In the genomic region with DNA sequence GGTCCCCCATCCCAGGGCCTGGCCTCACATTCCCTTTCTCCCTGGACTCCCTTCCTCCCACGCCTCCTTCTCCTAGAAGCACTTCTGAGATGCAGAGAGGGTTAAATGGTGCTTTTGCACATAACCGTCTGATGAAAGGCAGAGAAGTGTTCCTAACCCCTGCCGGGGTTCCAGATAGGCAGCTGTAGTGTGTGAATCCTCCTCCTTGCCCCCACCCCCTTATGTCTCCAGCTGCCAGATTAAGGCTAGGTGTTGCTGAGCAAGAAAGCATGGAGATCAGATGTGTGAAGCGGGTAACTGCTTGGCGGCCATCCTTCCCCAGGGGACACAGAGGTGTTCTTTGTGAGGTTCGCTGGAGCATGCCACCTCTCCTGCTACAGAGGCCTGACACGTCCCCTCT, we compare ENCODE assay signal across 19 cellular contexts.
DNase-seq lines count a peak whose midpoint lies in the region; ATAC-seq and TF ChIP-seq lines count a peak whose summit lies in the region.
"Had no signal": no experiment of that assay in that cellular context is flagged by ENCODE, and none has a peak within 500 bp of the region (broad histone marks: within the 10 kb centered on the region; RNA-seq: fewer than 3 reads in every experiment).

No MANE protein-coding gene starts in this region.

- in situ Hi-C loops in IMR-90 (cut with MboI; ENCODE audit: low sequenced_read_pairs) (loop anchor here (10.0 kb wide), 1 partner anchor 114 kb away; no protein-coding TSS in a partner anchor), transverse colon (cut with MboI; ENCODE audit: low pct_ligation_motif_present in 1 of 4, low pct_unique_long_range_greater_than_20kb in 1 of 4, low sequenced_read_pairs in 3 of 4) (loop anchor here in 3 of 4 donors (10.0 kb wide), 2 partner anchors 114 to 154 kb away; no protein-coding TSS in a partner anchor)

- peak overlapping the region; percentile 93 for H2BK20ac ChIP-seq in IMR-90 (ENCODE audit: low read depth, low read length)

- H3K27me3 ChIP-seq in IMR-90 (ENCODE audit: control insufficient read depth, insufficient read depth, low read length) (peaks cover 8% of the 10 kb centered on the region), mesendoderm (ENCODE audit: insufficient read depth, low read length, poor library complexity) (no peaks in the 10 kb centered on the region), transverse colon (no peaks in the 10 kb centered on the region)
- H3K27me3 ChIP-seq: ascending aorta had no signal

- peak overlapping the region; percentile 86 for H3K27ac Mint-ChIP-seq in endothelial cell (ENCODE audit: unreplicated experiment)
- H3K27ac Mint-ChIP-seq in CD14-positive monocyte, result peak overlapping the region in 1 of 7 donors; percentile 31
- H3K27ac Mint-ChIP-seq: activated naive CD4-positive, alpha-beta T cell treated with anti-CD3 and anti-CD28 coated beads, Interleukin-2, amount 50 U/mL, for 24 hours; immature natural killer cell; naive thymus-derived CD4-positive, alpha-beta T cell had no signal

- no CpG with 5 or more reads among the region's 7 CpGs for WGBS in IMR-90 (ENCODE audit: extremely low coverage in 2 of 2, insufficient read length in 1 of 2), 2 experiments
- WGBS in mesendoderm (ENCODE audit: extremely low coverage, insufficient coverage, low lambda C conversion rate), result no CpG with 5 or more reads among the region's 7 CpGs
- whole genome bisulfite sequencing in transverse colon (ENCODE audit: low coverage in 1 of 2), 2 donors, result 66 to 100% methylated on average over 1 to 7 of the region's 7 CpGs

- H3K27me3 Mint-ChIP-seq in endothelial cell (ENCODE audit: unreplicated experiment), result peaks cover 5% of the 10 kb centered on the region
- peaks cover 6 to 12% (median 11%) of the 10 kb centered on the region in 3 donors for H3K27me3 Mint-ChIP-seq in CD14-positive monocyte (ENCODE audit: low read depth in 3 of 3)

- H3K4me1 Mint-ChIP-seq in endothelial cell (ENCODE audit: unreplicated experiment) (peaks cover 50% of the 10 kb centered on the region), CD14-positive monocyte (peaks cover 3% of the 10 kb centered on the region)
- H3K4me1 Mint-ChIP-seq: immature natural killer cell had no signal

- intact Hi-C loops in IMR-90 (cut with micrococcal nuclease), result loop anchor here (2.0 kb wide), 1 partner anchor 42 kb away; no protein-coding TSS in a partner anchor
- intact Hi-C loops in transverse colon (cut with DNase I; ENCODE audit: low total_unique reads), result no loop called here
- intact Hi-C loops in CD14-positive monocyte (cut with micrococcal nuclease), result loop anchor here in 1 of 2 donors (5.0 kb wide), 1 partner anchor 117 kb away; no protein-coding TSS in a partner anchor

- H3K4me1 ChIP-seq in IMR-90 (ENCODE audit: control insufficient read depth, insufficient read depth, low read length), result peaks cover 36% of the 10 kb centered on the region
- H3K4me1 ChIP-seq in mesendoderm (ENCODE audit: control insufficient read depth, low read depth, low read length), result peaks cover 2% of the 10 kb centered on the region
- peaks cover 34 to 67% (median 47%) of the 10 kb centered on the region in 4 donors for H3K4me1 ChIP-seq in transverse colon
- H3K4me1 ChIP-seq: parathyroid adenoma had no signal

- H2AK5ac ChIP-seq in IMR-90 (ENCODE audit: low read depth, low read length) (peak overlapping the region; percentile 96), mesendoderm (ENCODE audit: low read length) (no peak overlapping the region)

- H3K9ac ChIP-seq in IMR-90 (ENCODE audit: low read depth, low read length) (peak overlapping the region; percentile 57), mesendoderm (ENCODE audit: low read length) (no peak overlapping the region)
- H3K9ac ChIP-seq: parathyroid adenoma had no signal

- peak overlapping the region; percentile 79 for H3K14ac ChIP-seq in IMR-90 (replicated peaks; ENCODE audit: low read depth, low read length)

- H3K36me3 Mint-ChIP-seq in endothelial cell (ENCODE audit: low read depth, unreplicated experiment), result peaks cover 24% of the 10 kb centered on the region
- no peaks in the 10 kb centered on the region for H3K36me3 Mint-ChIP-seq in CD14-positive monocyte
- H3K36me3 Mint-ChIP-seq: activated naive CD4-positive, alpha-beta T cell treated with anti-CD3 and anti-CD28 coated beads, Interleukin-2, amount 50 U/mL, for 24 hours; immature natural killer cell; naive thymus-derived CD4-positive, alpha-beta T cell had no signal

- peak overlapping the region; percentile 95 for H2BK120ac ChIP-seq in IMR-90 (ENCODE audit: low read depth, low read length)
- no peak overlapping the region for H2BK120ac ChIP-seq in mesendoderm (ENCODE audit: low read depth, low read length)

- 0 out of 2 replicates have a peak, but pooled peaks cover 5% of the 10 kb centered on the region for H4K20me1 ChIP-seq in IMR-90 (ENCODE audit: insufficient read depth, low read length)

- H3K4me3 Mint-ChIP-seq in endothelial cell (ENCODE audit: unreplicated experiment), result no peak overlapping the region
- H3K4me3 Mint-ChIP-seq in CD14-positive monocyte, result no peak overlapping the region
- H3K4me3 Mint-ChIP-seq: activated naive CD4-positive, alpha-beta T cell treated with anti-CD3 and anti-CD28 coated beads, Interleukin-2, amount 50 U/mL, for 24 hours; immature natural killer cell; naive thymus-derived CD4-positive, alpha-beta T cell had no signal

- H3K79me1 ChIP-seq in IMR-90 (ENCODE audit: low read depth in 1 of 2, low read length in 2 of 2) (no peaks in the 10 kb centered on the region), mesendoderm (ENCODE audit: low read length) (no peaks in the 10 kb centered on the region)

- H3K4ac ChIP-seq in IMR-90 (ENCODE audit: low read depth, low read length) (peak overlapping the region; percentile 95), mesendoderm (ENCODE audit: low read depth, low read length) (no peak overlapping the region)

- H2AFZ ChIP-seq in IMR-90 (replicated peaks; ENCODE audit: low read length, poor library complexity), result peak overlapping the region; percentile 75
- H2AFZ ChIP-seq: parathyroid adenoma had no signal

- BruUV-seq in IMR-90 (replicated peaks; lab: Mats Ljungman, UMichigan), result no TSS peak

- H3K23ac ChIP-seq in IMR-90 (ENCODE audit: low read depth, low read length) (peak overlapping the region; percentile 76), mesendoderm (ENCODE audit: low read length) (no peak overlapping the region)

- no peaks in the 10 kb centered on the region for H3K79me2 ChIP-seq in mesendoderm (ENCODE audit: control insufficient read depth, insufficient read depth, low read length)
- H3K79me2 ChIP-seq: parathyroid adenoma had no signal

- H4K8ac ChIP-seq in IMR-90 (ENCODE audit: low read depth in 2 of 2, low read length in 2 of 2), result peak overlapping the region; percentile 81
- H4K8ac ChIP-seq in mesendoderm (ENCODE audit: low read depth, low read length), result no peak overlapping the region

- H3K36me3 ChIP-seq in IMR-90 (ENCODE audit: control insufficient read depth, insufficient read depth, low read length), result peaks cover 25% of the 10 kb centered on the region
- peaks cover 5% of the 10 kb centered on the region for H3K36me3 ChIP-seq in mesendoderm (ENCODE audit: control insufficient read depth, insufficient read depth, low read length)
- H3K36me3 ChIP-seq in transverse colon, result no peaks in the 10 kb centered on the region
- H3K36me3 ChIP-seq: ascending aorta had no signal

- ATAC-seq in IMR-90 (ENCODE audit: low read depth) (peak; percentile 22), HG02763 (IDR thresholded peaks at IDR 0.05; ENCODE audit: unreplicated experiment) (no peak)
- ATAC-seq: heart right ventricle; naive thymus-derived CD4-positive, alpha-beta T cell had no signal

- peak overlapping the region; percentile 58 for H2AK9ac ChIP-seq in IMR-90 (replicated peaks; ENCODE audit: low read depth, low read length, poor library complexity)

- TF ChIP-seq RAD21 in IMR-90 (IDR thresholded peaks at IDR 0.05; ENCODE audit: low read length), result no peak

- POLR2A ChIA-PET in IMR-90 (lab: Charles Lee; ENCODE audit: unreplicated experiment), result no interaction called here

- peak overlapping the region; percentile 96 for H3K27ac ChIP-seq in IMR-90 (ENCODE audit: insufficient read depth, low read length)
- H3K27ac ChIP-seq in mesendoderm (ENCODE audit: low read depth, low read length), result no peak overlapping the region
- H3K27ac ChIP-seq in transverse colon, result peak overlapping the region; percentile 68 to 86 (median 74)
- H3K27ac ChIP-seq: ascending aorta, heart right ventricle, parathyroid adenoma had no signal

- H3K9me3 ChIP-seq in IMR-90 (ENCODE audit: control insufficient read depth, insufficient read depth, low read length) (no peaks in the 10 kb centered on the region), transverse colon (no peaks in the 10 kb centered on the region)
- H3K9me3 ChIP-seq: ascending aorta, heart right ventricle had no signal

- dilution Hi-C loops in IMR-90 (cut with HindIII; ENCODE audit: low sequenced_read_pairs, unreplicated experiment), result no loop called here

- DNase-seq in IMR-90, result peak; percentile 39
- no peak for DNase-seq in endothelial cell (ENCODE audit: low spot score)
- DNase-seq in mesendoderm, result peak; percentile 63
- DNase-seq in transverse colon, result no peak
- no peak for DNase-seq in CD14-positive monocyte (ENCODE audit: low spot score)
- DNase-seq in GM03348 (ENCODE audit: low spot score), result no peak
- DNase-seq: activated CD4-positive, alpha-beta T cell treated with anti-CD3 and anti-CD28 coated beads for 1 hour; activated T-cell treated with anti-CD3 and anti-CD28 coated beads, Interleukin-2, amount 50 U/mL, for 48 hours; Calu3; effector CD8-positive, alpha-beta T cell; HCEC 1CT; heart right ventricle; immature natural killer cell; naive thymus-derived CD4-positive, alpha-beta T cell; SHP77 treated with DMSO at 0.1 percent for 48 hours had no signal

- peak overlapping the region; percentile 95 for H4K91ac ChIP-seq in IMR-90 (ENCODE audit: insufficient read depth, low read depth, low read length)

- H3K9me3 Mint-ChIP-seq in endothelial cell (ENCODE audit: unreplicated experiment) (no peaks in the 10 kb centered on the region), CD14-positive monocyte (no peaks in the 10 kb centered on the region)
- H3K9me3 Mint-ChIP-seq: activated naive CD4-positive, alpha-beta T cell treated with anti-CD3 and anti-CD28 coated beads, Interleukin-2, amount 50 U/mL, for 24 hours; immature natural killer cell; naive thymus-derived CD4-positive, alpha-beta T cell had no signal

- H3K4me2 ChIP-seq in IMR-90 (ENCODE audit: low read depth, low read length) (peak overlapping the region; percentile 64), mesendoderm (ENCODE audit: low read length) (no peak overlapping the region)

- H2BK5ac ChIP-seq in IMR-90 (ENCODE audit: low read depth, low read length, poor library complexity, severe bottlenecking) (peak overlapping the region; percentile 73), mesendoderm (ENCODE audit: low read length) (no peak overlapping the region)

- CTCF ChIA-PET in IMR-90 (lab: Yijun Ruan, JAX), result no interaction called here

- H2BK15ac ChIP-seq in IMR-90 (ENCODE audit: low read depth, low read length) (peak overlapping the region; percentile 25; the same call in 2 of the 3 replicates), mesendoderm (replicated peaks; ENCODE audit: low read depth) (no peak overlapping the region)

- no peak for TF ChIP-seq CTCF in IMR-90 (conservative IDR thresholded peaks at IDR 0.05; ENCODE audit: low read depth, low read length)
- no peak for TF ChIP-seq CTCF in endothelial cell (IDR thresholded peaks at IDR 0.05; ENCODE audit: unreplicated experiment)
- no peak for TF ChIP-seq CTCF in transverse colon (IDR thresholded peaks at IDR 0.05)
- no peak for TF ChIP-seq CTCF in CD14-positive monocyte (IDR thresholded peaks at IDR 0.05)

- TF ChIP-seq POLR2A in IMR-90 (IDR thresholded peaks at IDR 0.05; ENCODE audit: low read depth, low read length) (no peak), transverse colon (IDR thresholded peaks at IDR 0.05) (no peak)

- H3K18ac ChIP-seq in IMR-90 (ENCODE audit: low read depth, low read length) (peak overlapping the region; percentile 92), mesendoderm (ENCODE audit: low read length) (no peak overlapping the region)

- TF ChIP-seq EP300 in transverse colon (IDR thresholded peaks at IDR 0.05; ENCODE audit: low read depth), result no peak

- H3K4me3 ChIP-seq in IMR-90 (ENCODE audit: insufficient read depth, low read depth, low read length) (no peak overlapping the region), mesendoderm (ENCODE audit: low read length) (no peak overlapping the region), transverse colon (no peak overlapping the region)
- H3K4me3 ChIP-seq: ascending aorta, heart right ventricle had no signal

- H3K9me1 ChIP-seq in IMR-90 (ENCODE audit: insufficient read depth, low read length), result peaks cover 24% of the 10 kb centered on the region

- H4K5ac ChIP-seq in IMR-90 (ENCODE audit: low read depth, low read length) (peak overlapping the region; percentile 90), mesendoderm (ENCODE audit: low read length) (no peak overlapping the region)

- H3K56ac ChIP-seq in IMR-90 (ENCODE audit: extremely low read depth, insufficient read depth, low read length) (peak overlapping the region; percentile 84), mesendoderm (ENCODE audit: low read length) (no peak overlapping the region)

Comparison
In these comparisons a context has a peak if more than half of its experiments do, and no peak if none do; other contexts are left out.
1. DNase-seq: peak in IMR-90 (single experiment) and mesendoderm (single experiment); none in endothelial cell (single experiment), transverse colon (single experiment), CD14-positive monocyte (single experiment) and GM03348 (single experiment).